In genomic region chr1:23691499-23692307, GRCh38 we compare ENCODE assay signal across 8 cellular contexts. TPM values are rescaled to one million over a fixed set of nuclear protein-coding genes. Genes with fewer than 3 reads are reported as not detected.
DNase-seq lines count a peak whose midpoint lies in the region; ATAC-seq and TF ChIP-seq lines count a peak whose summit lies in the region.

TSS of gene RPL11 (plus strand) at chr1:23691806. CDS start at chr1:23691824, 18 bp downstream.

- H3K4me2 ChIP-seq in DOHH2 (ENCODE audit: low read length) (peak within 1 kb of the TSS; percentile 77), GM23248 (ENCODE audit: unreplicated experiment) (peak within 1 kb of the TSS; percentile 100), fibroblast of lung (ENCODE audit: extremely low read depth, insufficient read depth, low read length) (peak within 1 kb of the TSS; percentile 93)

- H3F3A ChIP-seq in DOHH2 (ENCODE audit: control insufficient read depth, insufficient read depth) (peaks cover 33% of the 10 kb centered on the region), GM23248 (ENCODE audit: insufficient read depth) (peaks cover 41% of the 10 kb centered on the region)

- H3K4me3 ChIP-seq in DOHH2 (ENCODE audit: low read length): peak within 1 kb of the TSS; percentile 78
- H3K4me3 ChIP-seq in GM23248: peak within 1 kb of the TSS; percentile 95
- peak within 1 kb of the TSS; percentile 48 to 100 (median 86) for H3K4me3 ChIP-seq in fibroblast of lung (replicated peaks in 1 of 4; ENCODE audit: control extremely low read depth in 1 of 4, insufficient read depth in 1 of 4, low read depth in 3 of 4, low read length in 4 of 4)

- H3K4me3 Mint-ChIP-seq in activated T-helper 17 cell treated with anti-CD3 and anti-CD28 coated beads, Interleukin-2, amount 50 U/mL, for 72 hours: peak within 1 kb of the TSS; percentile 95
- H3K4me3 Mint-ChIP-seq in naive thymus-derived CD8-positive, alpha-beta T cell: peak within 1 kb of the TSS; percentile 90 to 98 (median 94)

- H4K20me1 ChIP-seq in DOHH2 (ENCODE audit: control insufficient read depth, insufficient read depth, low read depth, low read length) (peaks cover 38% of the 10 kb centered on the region), GM23248 (ENCODE audit: insufficient read depth) (peaks cover 32% of the 10 kb centered on the region), fibroblast of lung (ENCODE audit: control insufficient read depth, extremely low read depth, insufficient read depth, low read length) (no peaks in the 10 kb centered on the region)

- H3K9ac ChIP-seq in GM23248 (peak within 1 kb of the TSS; percentile 98), fibroblast of lung (ENCODE audit: insufficient read depth, low read length) (peak within 1 kb of the TSS; percentile 71)

- DNase-seq in GM23248 (peak; percentile 98), LHCN-M2 (ENCODE audit: low read depth) (peak; percentile 95), RWPE1 (ENCODE audit: low spot score) (peak; percentile 94), fibroblast of lung (ENCODE audit: low read depth in 2 of 2) (peak; percentile 95 to 98)
- DNase-seq in naive thymus-derived CD8-positive, alpha-beta T cell: peak; percentile 63 to 93 (median 84)
- peak; percentile 76 to 89 (median 84) for DNase-seq in stimulated activated naive CD4-positive, alpha-beta T cell (lab: John Stamatoyannopoulos, UW)

- no peaks in the 10 kb centered on the region for H3K27me3 ChIP-seq in DOHH2 (ENCODE audit: control insufficient read depth, low read length)
- H3K27me3 ChIP-seq in GM23248 (replicated peaks; ENCODE audit: insufficient read depth): no peaks in the 10 kb centered on the region
- no peaks in the 10 kb centered on the region for H3K27me3 ChIP-seq in fibroblast of lung (ENCODE audit: control insufficient read depth, insufficient read depth, low read length)

- peaks cover 51% of the 10 kb centered on the region for H3K36me3 ChIP-seq in DOHH2 (ENCODE audit: control insufficient read depth, low read length)
- H3K36me3 ChIP-seq in GM23248 (ENCODE audit: low read depth): peaks cover 42% of the 10 kb centered on the region
- H3K36me3 ChIP-seq in fibroblast of lung (ENCODE audit: control insufficient read depth, insufficient read depth, low read length): peaks cover 12% of the 10 kb centered on the region

- POLR2A ChIA-PET in RWPE1 (lab: Yijun Ruan, JAX; ENCODE audit: low non-redundant PET): interaction anchor here (0.5 to 1.1 kb wide), 7 partner anchors 13 to 214 kb away, joined by 3 to 7 read pairs (median 4); partner anchors contain the start of gene ELOA
- POLR2A ChIA-PET in naive thymus-derived CD8-positive, alpha-beta T cell (lab: Charles Lee): interaction anchor here (0.6 to 2.4 kb wide), 17 partner anchors 8 to 673 kb away, joined by 3 to 20 read pairs (median 5); partner anchors contain the start of genes ASAP3, E2F2, ELOA and HNRNPR

- no peaks in the 10 kb centered on the region for H3K9me3 ChIP-seq in DOHH2 (ENCODE audit: control insufficient read depth, insufficient read depth, low read length)
- no peaks in the 10 kb centered on the region for H3K9me3 ChIP-seq in GM23248 (ENCODE audit: low read depth)
- no peaks in the 10 kb centered on the region for H3K9me3 ChIP-seq in fibroblast of lung (ENCODE audit: control insufficient read depth, insufficient read depth, low read depth, low read length)

- peaks cover 52% of the 10 kb centered on the region for H3K79me2 ChIP-seq in DOHH2 (ENCODE audit: control insufficient read depth, low read length)
- peaks cover 51% of the 10 kb centered on the region for H3K79me2 ChIP-seq in GM23248 (ENCODE audit: insufficient read depth)
- H3K79me2 ChIP-seq in fibroblast of lung (ENCODE audit: control insufficient read depth, insufficient read depth, low read length): peaks cover 51% of the 10 kb centered on the region

- peak within 1 kb of the TSS; percentile 96 for H3K27ac Mint-ChIP-seq in activated T-helper 17 cell treated with anti-CD3 and anti-CD28 coated beads, Interleukin-2, amount 50 U/mL, for 72 hours
- peak within 1 kb of the TSS; percentile 89 to 97 (median 95) for H3K27ac Mint-ChIP-seq in naive thymus-derived CD8-positive, alpha-beta T cell

- CTCF ChIA-PET in RWPE1 (lab: Yijun Ruan, JAX): interaction anchor here (0.6 to 1.2 kb wide), 13 partner anchors 8 to 368 kb away, joined by 3 to 7 read pairs (median 3); partner anchors contain the start of gene ELOA

- H3K27ac ChIP-seq in DOHH2 (ENCODE audit: low read depth, low read length) (peak within 1 kb of the TSS; percentile 77), GM23248 (peak within 1 kb of the TSS; percentile 84), RWPE1 (peak within 1 kb of the TSS; percentile 84), fibroblast of lung (ENCODE audit: insufficient read depth, low read length) (peak within 1 kb of the TSS; percentile 74)

- no peaks in the 10 kb centered on the region for H3K27me3 Mint-ChIP-seq in activated T-helper 17 cell treated with anti-CD3 and anti-CD28 coated beads, Interleukin-2, amount 50 U/mL, for 72 hours
- peaks cover 0 to 2% (median 0%) of the 10 kb centered on the region in 5 donors for H3K27me3 Mint-ChIP-seq in naive thymus-derived CD8-positive, alpha-beta T cell

- H2AFZ ChIP-seq in GM23248 (peak within 1 kb of the TSS; percentile 79), fibroblast of lung (ENCODE audit: low read length) (peak within 1 kb of the TSS; percentile 79)

- H3K4me1 Mint-ChIP-seq in activated T-helper 17 cell treated with anti-CD3 and anti-CD28 coated beads, Interleukin-2, amount 50 U/mL, for 72 hours: peaks cover 25% of the 10 kb centered on the region
- H3K4me1 Mint-ChIP-seq in naive thymus-derived CD8-positive, alpha-beta T cell: peaks cover 33 to 48% (median 47%) of the 10 kb centered on the region in 4 donors

- H3K4me1 ChIP-seq in DOHH2 (ENCODE audit: control insufficient read depth, low read length) (peaks cover 41% of the 10 kb centered on the region), GM23248 (ENCODE audit: insufficient read depth) (peaks cover 38% of the 10 kb centered on the region), fibroblast of lung (ENCODE audit: control insufficient read depth, extremely low read depth, insufficient read depth, low read length) (peaks cover 8% of the 10 kb centered on the region)

- no peaks in the 10 kb centered on the region for H3K9me2 ChIP-seq in DOHH2 (replicated peaks; ENCODE audit: control insufficient read depth, low read length)
- H3K9me2 ChIP-seq in GM23248 (ENCODE audit: insufficient read depth): no peaks in the 10 kb centered on the region

- WGBS in GM23248 (ENCODE audit: low coverage in 1 of 2, low lambda C conversion rate in 2 of 2, missing lambda C conversion rate in 2 of 2), 2 experiments: 0 to 2% methylated on average over 45 of the region's 45 CpGs

- H3K36me3 Mint-ChIP-seq in activated T-helper 17 cell treated with anti-CD3 and anti-CD28 coated beads, Interleukin-2, amount 50 U/mL, for 72 hours (ENCODE audit: low read depth): peaks cover 52% of the 10 kb centered on the region
- peaks cover 5 to 45% (median 8%) of the 10 kb centered on the region in 3 donors for H3K36me3 Mint-ChIP-seq in naive thymus-derived CD8-positive, alpha-beta T cell

- ATAC-seq in activated T-helper 17 cell treated with anti-CD3 and anti-CD28 coated beads, Interleukin-2, amount 50 U/mL, for 72 hours (replicated peaks): peak; percentile 97
- peak; percentile 98 for ATAC-seq in naive thymus-derived CD8-positive, alpha-beta T cell

- in situ Hi-C loops in GM23248 (cut with MboI): no loop called here

- H3K9me3 Mint-ChIP-seq in activated T-helper 17 cell treated with anti-CD3 and anti-CD28 coated beads, Interleukin-2, amount 50 U/mL, for 72 hours: no peaks in the 10 kb centered on the region
- peaks cover 0 to 10% (median 0%) of the 10 kb centered on the region in 9 donors for H3K9me3 Mint-ChIP-seq in naive thymus-derived CD8-positive, alpha-beta T cell

- peak; percentile 64 for TF ChIP-seq CTCF in DOHH2 (IDR thresholded peaks at IDR 0.05; ENCODE audit: low read depth, low read length, poor library complexity, severe bottlenecking)
- TF ChIP-seq CTCF in RWPE1 (conservative IDR thresholded peaks at IDR 0.05; ENCODE audit: low read depth): peak; percentile 84
- peak; percentile 68 to 82 for TF ChIP-seq CTCF in fibroblast of lung (conservative IDR thresholded peaks at IDR 0.05 in 1 of 2, IDR thresholded peaks at IDR 0.05 in 1 of 2; ENCODE audit: low read depth in 1 of 2, low read length in 2 of 2)

RNA-seq across cellular contexts. Expression of gene RPL11, which starts in this region (rescaled TPM):
- total RNA-seq in GM23248 (2014; rRNA removed; shearing (Covaris generic)): 422 and 555 TPM in 2 replicates
- polyA plus RNA-seq in GM23248 (2016; fragmentation: Nextera tagmentation; extraction: Ambion mirVana) (444 and 449 TPM in 2 replicates), fibroblast of lung (1,477 and 1,551 TPM in 2 replicates)
- total RNA-seq in LHCN-M2 (2014; rRNA removed) (700 and 757 TPM in 2 replicates), fibroblast of lung (1,214 and 1,412 TPM in 2 replicates)
- polyA plus RNA-seq in LHCN-M2 (2012): 2,123 TPM
- 1,000 to 10,000 TPM; 1,075 to 1,450 TPM for total RNA-seq in activated T-helper 17 cell treated with anti-CD3 and anti-CD28 coated beads, Interleukin-2, amount 50 U/mL, for 72 hours
- 2,012 and 2,284 TPM in 2 replicates for polyA plus RNA-seq in fibroblast of lung (2012)
- 186 and 249 TPM in 2 replicates for polyA minus RNA-seq in fibroblast of lung (ENCODE audit: low replicate concordance)
- 1,000 to 10,000 TPM; 2,047 to 2,067 TPM for total RNA-seq in naive thymus-derived CD8-positive, alpha-beta T cell
- 1,000 to 10,000 TPM; 1,566 to 1,847 (median 1,638) TPM for polyA plus RNA-seq in naive thymus-derived CD8-positive, alpha-beta T cell

Comparison
In these comparisons a context has a peak if more than half of its experiments do, and no peak if none do; other contexts are left out.
1. Peak in every context shown above with its lines: DNase-seq, ATAC-seq, H3K4me3 ChIP-seq and H3K27ac ChIP-seq.